12 cellular contexts compared by ENCODE assay signal in the genomic region with DNA sequence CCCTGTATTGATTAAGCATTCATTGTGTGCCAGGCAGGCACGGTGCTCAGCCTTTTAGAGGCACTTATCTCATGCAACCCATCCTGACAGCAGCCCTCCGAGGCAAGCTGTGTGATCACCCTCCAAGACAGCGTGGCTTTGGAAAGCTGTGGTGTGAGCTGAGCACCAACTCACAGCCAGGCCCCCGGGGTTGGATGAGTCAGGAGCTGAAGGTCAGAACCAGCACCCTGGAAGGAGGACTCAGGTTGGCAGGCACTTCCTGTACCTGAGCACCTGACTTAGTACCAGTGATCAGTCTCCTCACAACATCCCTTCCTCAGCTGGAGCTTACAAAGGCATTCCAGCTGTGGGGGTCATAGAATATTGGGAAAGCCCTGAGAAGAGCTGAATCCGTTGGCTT. TPM values are rescaled to one million over a fixed set of nuclear protein-coding genes. Genes with fewer than 3 reads are reported as not detected.
DNase-seq lines count a peak whose midpoint lies in the region; ATAC-seq and TF ChIP-seq lines count a peak whose summit lies in the region.
"Had no signal": no experiment of that assay in that cellular context is flagged by ENCODE, and none has a peak within 500 bp of the region (broad histone marks: within the 10 kb centered on the region; RNA-seq: fewer than 3 reads in every experiment).

No MANE protein-coding gene starts in this region.

- H3K27me3 Mint-ChIP-seq in activated T-cell treated with anti-CD3 and anti-CD28 coated beads, Interleukin-2, amount 50 U/mL, for 24 hours, result no peaks in the 10 kb centered on the region

- intact Hi-C loops in stomach (cut with DNase I; ENCODE audit: low total_unique reads), result no loop called here

- peaks cover 77% of the 10 kb centered on the region for H3K4me1 Mint-ChIP-seq in activated T-cell treated with anti-CD3 and anti-CD28 coated beads, Interleukin-2, amount 50 U/mL, for 24 hours (ENCODE audit: low read depth)

- in situ Hi-C loops in G401 (cut with HindIII; ENCODE audit: low sequenced_read_pairs), result no loop called here

- no peaks in the 10 kb centered on the region for H3K9me3 Mint-ChIP-seq in activated T-cell treated with anti-CD3 and anti-CD28 coated beads, Interleukin-2, amount 50 U/mL, for 24 hours

- H3K4me3 Mint-ChIP-seq in activated T-cell treated with anti-CD3 and anti-CD28 coated beads, Interleukin-2, amount 50 U/mL, for 24 hours, result no peak overlapping the region

- H3K27me3 ChIP-seq in stomach, result no peaks in the 10 kb centered on the region

- H3K4me3 ChIP-seq in stomach, result no peak overlapping the region

- WGBS in stomach, 5 donors, result 61 to 93% (median 79%) methylated on average over 3 to 5 of the region's 5 CpGs

- H3K9me3 ChIP-seq in stomach, result no peaks in the 10 kb centered on the region

- H3K27ac ChIP-seq in stomach, result no peak overlapping the region

- peak overlapping the region; percentile 86 for H3K27ac Mint-ChIP-seq in activated T-cell treated with anti-CD3 and anti-CD28 coated beads, Interleukin-2, amount 50 U/mL, for 24 hours

- TF ChIP-seq POLR2A in stomach (IDR thresholded peaks at IDR 0.05), result no peak

- peak; percentile 48 for DNase-seq in stimulated activated CD4-positive, alpha-beta T cell treated with anti-CD3 and anti-CD28 coated beads, Interleukin-15, amount 100 ng/mL, for 24 hours
- DNase-seq in stimulated activated CD4-positive, alpha-beta T cell treated with anti-CD3 and anti-CD28 coated beads, Interleukin-4, amount 100 ng/mL, for 1 hour, result no peak
- no peak for DNase-seq in activated T-cell treated with anti-CD3 and anti-CD28 coated beads, Interleukin-2, amount 50 U/mL, for 24 hours
- DNase-seq in glomerular visceral epithelial cell (ENCODE audit: extremely low spot score), result peak; percentile 33
- peak; percentile 44 for DNase-seq in stomach
- no peak for DNase-seq in G401 (ENCODE audit: low spot score)
- no peak for DNase-seq in NCI-H524 treated with DMSO at 0.1 percent for 48 hours (lab: John Stamatoyannopoulos, UW)
- DNase-seq: hippocampal formation; mesenchymal stem cell; NCI-H2107; stimulated activated naive CD4-positive, alpha-beta T cell had no signal

- ATAC-seq in HG02759 (IDR thresholded peaks at IDR 0.05; ENCODE audit: unreplicated experiment), result no peak

- H3K36me3 Mint-ChIP-seq in activated T-cell treated with anti-CD3 and anti-CD28 coated beads, Interleukin-2, amount 50 U/mL, for 24 hours (ENCODE audit: low read depth), result peaks cover 96% of the 10 kb centered on the region

- TF ChIP-seq EP300 in stomach (IDR thresholded peaks at IDR 0.05), result no peak

- H3K4me1 ChIP-seq in stomach, result peaks cover 42 to 78% (median 61%) of the 10 kb centered on the region in 4 donors

- H3K36me3 ChIP-seq in stomach, result peaks cover 25 to 97% (median 91%) of the 10 kb centered on the region in 4 donors

- no peak for TF ChIP-seq CTCF in stomach (IDR thresholded peaks at IDR 0.05)

RNA-seq across cellular contexts. Expression of a gene that starts 9.0 kb away (rescaled TPM):
- total RNA-seq in stomach, result 10 to 100 TPM in 3 of 5 donors, 1 to 10 TPM in 2; 4.9 to 20.9 (median 14.1) TPM
- 10 to 100 TPM in 2 of 3 donors, 1 to 10 TPM in 1; 7.8 to 21.1 (median 13.8) TPM for polyA plus RNA-seq in stomach
- total RNA-seq in G401 (2014; rRNA removed; shearing (Covaris generic)), result 30.2 and 30.8 TPM in 2 replicates

RNA-seq across cellular contexts. Expression of a gene that starts 44.9 kb away (rescaled TPM):
- 10 to 100 TPM in 3 of 5 donors, 1 to 10 TPM in 2; 3.5 to 53.0 (median 20.5) TPM for total RNA-seq in stomach
- polyA plus RNA-seq in stomach, result 1 to 10 TPM; 6.6 to 8.5 (median 7.6) TPM
- 9.3 and 12.5 TPM in 2 replicates for total RNA-seq in G401 (2014; rRNA removed; shearing (Covaris generic))

Comparison
In these comparisons a context has a peak if more than half of its experiments do, and no peak if none do; other contexts are left out.
1. DNase-seq: peak in stimulated activated CD4-positive, alpha-beta T cell treated with anti-CD3 and anti-CD28 coated beads, Interleukin-15, amount 100 ng/mL, for 24 hours (single experiment), glomerular visceral epithelial cell (single experiment) and stomach (single experiment); none in stimulated activated CD4-positive, alpha-beta T cell treated with anti-CD3 and anti-CD28 coated beads, Interleukin-4, amount 100 ng/mL, for 1 hour (single experiment), activated T-cell treated with anti-CD3 and anti-CD28 coated beads, Interleukin-2, amount 50 U/mL, for 24 hours (single experiment), G401 (single experiment) and NCI-H524 treated with DMSO at 0.1 percent for 48 hours (single experiment).